In genomic region chr1:156291226-156292061, GRCh38 we compare ENCODE assay signal across 6 cellular contexts. TPM values are rescaled to one million over a fixed set of nuclear protein-coding genes. Genes with fewer than 3 reads are reported as not detected.
A peak's percentile ranks its signal among the peaks of the same experiment; 100 is the strongest.
DNase-seq lines count a peak whose midpoint lies in the region; ATAC-seq, FAIRE-seq and TF ChIP-seq lines count a peak whose summit lies in the region.

No MANE protein-coding gene starts in this region.

- H3K56ac ChIP-seq in IMR-90 (ENCODE audit: extremely low read depth, insufficient read depth, low read length), result peak overlapping the region; percentile 67; the same call in 1 of the 2 replicates

- peaks cover 6% of the 10 kb centered on the region; the same call in 1 of the 2 replicates for H3K9me1 ChIP-seq in IMR-90 (ENCODE audit: insufficient read depth, low read length)

- H4K91ac ChIP-seq in IMR-90 (ENCODE audit: insufficient read depth, low read depth, low read length) (peak overlapping the region; percentile 89), mesenchymal stem cell (ENCODE audit: low read length) (peak overlapping the region; percentile 40)

- H3K79me1 ChIP-seq in IMR-90 (ENCODE audit: low read depth in 1 of 2, low read length in 2 of 2) (peaks cover 3 to 29% of the 10 kb centered on the region in 2 experiments), mesenchymal stem cell (replicated peaks; ENCODE audit: low read length, poor library complexity, severe bottlenecking) (peaks cover 21% of the 10 kb centered on the region)

- dilution Hi-C loops in IMR-90 (cut with HindIII; ENCODE audit: low sequenced_read_pairs, unreplicated experiment), result no loop called here

- H2BK12ac ChIP-seq in mesenchymal stem cell (ENCODE audit: low read length in 2 of 2), result peak overlapping the region in 1 of 2 experiments; percentile 44

- peak; percentile 98 for ATAC-seq in IMR-90 (ENCODE audit: low read depth)
- ATAC-seq in GM21529 (IDR thresholded peaks at IDR 0.05; ENCODE audit: unreplicated experiment), result no peak

- TF ChIP-seq RAD21 in IMR-90 (IDR thresholded peaks at IDR 0.05; ENCODE audit: low read length), result no peak

- intact Hi-C loops in IMR-90 (cut with micrococcal nuclease), result no loop called here

- H2BK120ac ChIP-seq in IMR-90 (ENCODE audit: low read depth, low read length) (peak overlapping the region; percentile 42; the same call in 1 of the 2 replicates), mesenchymal stem cell (ENCODE audit: low read depth, low read length) (no peak overlapping the region)

- BruUV-seq in IMR-90 (replicated peaks; lab: Mats Ljungman, UMichigan), result no TSS peak

- H3K9me3 ChIP-seq in IMR-90 (ENCODE audit: control insufficient read depth, insufficient read depth, low read length) (no peaks in the 10 kb centered on the region), mesenchymal stem cell (ENCODE audit: control insufficient read depth, low read length) (no peaks in the 10 kb centered on the region)

- POLR2A ChIA-PET in IMR-90 (lab: Charles Lee; ENCODE audit: unreplicated experiment), result no interaction called here

- peak overlapping the region; percentile 62; the same call in 1 of the 2 replicates for H2AK5ac ChIP-seq in IMR-90 (ENCODE audit: low read depth, low read length)
- peak overlapping the region; percentile 28 for H2AK5ac ChIP-seq in mesenchymal stem cell (ENCODE audit: low read length, severe bottlenecking)

- TF ChIP-seq POLR2A in IMR-90 (IDR thresholded peaks at IDR 0.05; ENCODE audit: low read depth, low read length), result no peak

- H3K36me3 ChIP-seq in IMR-90 (ENCODE audit: control insufficient read depth, insufficient read depth, low read length), result peaks cover 12% of the 10 kb centered on the region
- peaks cover 19 to 44% of the 10 kb centered on the region in 2 experiments for H3K36me3 ChIP-seq in mesenchymal stem cell (ENCODE audit: control insufficient read depth in 1 of 2, insufficient read depth in 2 of 2, low read depth in 1 of 2, low read length in 2 of 2)

- H3K4me2 ChIP-seq in IMR-90 (ENCODE audit: low read depth, low read length) (peak overlapping the region; percentile 99), mesenchymal stem cell (ENCODE audit: low read length, poor library complexity, severe bottlenecking) (peak overlapping the region; percentile 61)

- H3K23ac ChIP-seq in IMR-90 (ENCODE audit: low read depth, low read length), result peak overlapping the region; percentile 89; the same call in 1 of the 2 replicates
- no peak overlapping the region for H3K23ac ChIP-seq in mesenchymal stem cell (ENCODE audit: low read length in 2 of 2)

- H4K5ac ChIP-seq in IMR-90 (ENCODE audit: low read depth, low read length), result peak overlapping the region; percentile 98

- H3K4ac ChIP-seq in IMR-90 (ENCODE audit: low read depth, low read length) (peak overlapping the region; percentile 94), mesenchymal stem cell (ENCODE audit: low read depth in 1 of 2, low read length in 2 of 2) (peak overlapping the region; percentile 57 to 77)

- H2BK5ac ChIP-seq in IMR-90 (ENCODE audit: low read depth, low read length, poor library complexity, severe bottlenecking) (peak overlapping the region; percentile 75), mesenchymal stem cell (ENCODE audit: low read depth, low read length, poor library complexity, severe bottlenecking) (no peak overlapping the region)

- H3K14ac ChIP-seq in IMR-90 (replicated peaks; ENCODE audit: low read depth, low read length) (peak overlapping the region; percentile 95), mesenchymal stem cell (ENCODE audit: low read length in 2 of 2) (peak overlapping the region in 1 of 2 experiments; percentile 85)

- no peak for FAIRE-seq in HTR-8/SVneo (lab: Jason Lieb, UNC)

- peak; percentile 67 for DNase-seq in CD1c-positive myeloid dendritic cell (ENCODE audit: extremely low spot score)
- DNase-seq in IMR-90, result peak; percentile 72
- DNase-seq in choroid plexus epithelial cell (ENCODE audit: low read depth), result peak; percentile 89
- DNase-seq in mesenchymal stem cell, result peak; percentile 88
- DNase-seq in HTR-8/SVneo (ENCODE audit: insufficient read length, low spot score), result no peak

- H3K27me3 ChIP-seq in IMR-90 (ENCODE audit: control insufficient read depth, insufficient read depth, low read length), result no peaks in the 10 kb centered on the region
- no peaks in the 10 kb centered on the region for H3K27me3 ChIP-seq in mesenchymal stem cell (ENCODE audit: control insufficient read depth in 1 of 2, insufficient read depth in 1 of 2, low read length in 2 of 2)

- H3K9ac ChIP-seq in IMR-90 (ENCODE audit: low read depth, low read length) (peak overlapping the region; percentile 88), mesenchymal stem cell (ENCODE audit: low read length) (peak overlapping the region; percentile 93)

- 20% methylated on average over 3 of the region's 37 CpGs; no CpG with 5 or more reads in 1 of the 2 experiments for WGBS in IMR-90 (ENCODE audit: extremely low coverage in 2 of 2, insufficient read length in 1 of 2), 2 experiments
- 21% methylated on average over 37 of the region's 37 CpGs for WGBS in mesenchymal stem cell

- peak overlapping the region; percentile 66 for H2AK9ac ChIP-seq in IMR-90 (replicated peaks; ENCODE audit: low read depth, low read length, poor library complexity)

- H2BK20ac ChIP-seq in IMR-90 (ENCODE audit: low read depth, low read length), result no peak overlapping the region

- TF ChIP-seq CTCF in IMR-90 (conservative IDR thresholded peaks at IDR 0.05; ENCODE audit: low read depth, low read length) (no peak), choroid plexus epithelial cell (conservative IDR thresholded peaks at IDR 0.05; ENCODE audit: low read depth, low read length) (no peak)

- no peaks in the 10 kb centered on the region for H4K20me1 ChIP-seq in IMR-90 (ENCODE audit: insufficient read depth, low read length)

- CTCF ChIA-PET in IMR-90 (lab: Yijun Ruan, JAX), result no interaction called here

- H2AFZ ChIP-seq in IMR-90 (replicated peaks; ENCODE audit: low read length, poor library complexity) (peak overlapping the region; percentile 94), mesenchymal stem cell (ENCODE audit: low read depth, low read length) (peak overlapping the region; percentile 79)

- H3K4me3 ChIP-seq in IMR-90 (ENCODE audit: insufficient read depth, low read depth, low read length) (peak overlapping the region; percentile 91), choroid plexus epithelial cell (ENCODE audit: low read depth, low read length) (peak overlapping the region; percentile 74), mesenchymal stem cell (ENCODE audit: insufficient read depth in 1 of 2, low read depth in 1 of 2, low read length in 2 of 2) (peak overlapping the region; percentile 43 to 90)

- H3K18ac ChIP-seq in IMR-90 (ENCODE audit: low read depth, low read length), result peak overlapping the region; percentile 91
- H3K18ac ChIP-seq in mesenchymal stem cell (ENCODE audit: low read depth in 1 of 2, low read length in 2 of 2), result peak overlapping the region; percentile 16 to 92

- peak overlapping the region; percentile 5 to 97; a peak in 3 of 4 replicates for H4K8ac ChIP-seq in IMR-90 (ENCODE audit: low read depth in 2 of 2, low read length in 2 of 2)
- peak overlapping the region; percentile 77 for H4K8ac ChIP-seq in mesenchymal stem cell (ENCODE audit: low read length)

- in situ Hi-C loops in IMR-90 (cut with MboI; ENCODE audit: low sequenced_read_pairs), result no loop called here

- no peak overlapping the region for H2BK15ac ChIP-seq in IMR-90 (ENCODE audit: low read depth, low read length)
- no peak overlapping the region for H2BK15ac ChIP-seq in mesenchymal stem cell (ENCODE audit: low read depth, poor library complexity, severe bottlenecking)

- H3K27ac ChIP-seq in IMR-90 (ENCODE audit: insufficient read depth, low read length) (peak overlapping the region; percentile 89), mesenchymal stem cell (ENCODE audit: low read length, poor library complexity, severe bottlenecking) (peak overlapping the region; percentile 16)

- H3K4me1 ChIP-seq in IMR-90 (ENCODE audit: control insufficient read depth, insufficient read depth, low read length), result peaks cover 2% of the 10 kb centered on the region; the same call in 1 of the 2 replicates
- peaks cover 18% of the 10 kb centered on the region for H3K4me1 ChIP-seq in mesenchymal stem cell (ENCODE audit: control insufficient read depth, insufficient read depth, low read depth, low read length)

TF ChIP-seq in IMR-90, 13 proteins besides CTCF, POLR2A, EP300 and RAD21:
- no peak for TF ChIP-seq RCOR1 (IDR thresholded peaks at IDR 0.05; ENCODE audit: insufficient replicate concordance, low read length)
- TF ChIP-seq MXI1 (IDR thresholded peaks at IDR 0.05; ENCODE audit: borderline replicate concordance, low read depth, low read length), result peak; percentile 28; the same call in 1 of the 2 replicates
TF ChIP-seq in IMR-90: peak in this region for 1.

RNA-seq across cellular contexts. Expression of gene GLMP, which starts 4.0 kb away (rescaled TPM):
- total RNA-seq in IMR-90 (2012; rRNA removed), result 18.3 and 32.6 TPM in 2 replicates
- polyA plus RNA-seq in IMR-90 (2012; rRNA removed), result 43.1 and 45.8 TPM in 2 replicates
- 26.0 and 46.2 TPM in 2 replicates for polyA plus RNA-seq in IMR-90 (2012; cell fraction: cytosol; rRNA removed)
- 21.8 and 26.8 TPM in 2 replicates for polyA plus RNA-seq in IMR-90 (2012; cell fraction: nucleus; rRNA removed; ENCODE audit: low replicate concordance)
- polyA plus RNA-seq in mesenchymal stem cell (2013, experiment 1 of 2), result 160 TPM
- polyA plus RNA-seq in mesenchymal stem cell (2013, experiment 2 of 2), result 165 TPM

RNA-seq across cellular contexts. Expression of gene TMEM79, which starts 7.3 kb away (rescaled TPM):
- total RNA-seq in IMR-90 (2012; rRNA removed), result 0.28 and 0.54 TPM in 2 replicates
- polyA plus RNA-seq in IMR-90 (2012; rRNA removed), result 2.3 and 3.3 TPM in 2 replicates
- 2.8 and 4.2 TPM in 2 replicates for polyA plus RNA-seq in IMR-90 (2012; cell fraction: cytosol; rRNA removed)
- 5.5 and 15.6 TPM in 2 replicates for polyA plus RNA-seq in IMR-90 (2012; cell fraction: nucleus; rRNA removed; ENCODE audit: low replicate concordance)
- polyA plus RNA-seq in mesenchymal stem cell (2013, experiment 1 of 2), result 1.0 TPM
- polyA plus RNA-seq in mesenchymal stem cell (2013, experiment 2 of 2), result 0.85 TPM

RNA-seq across cellular contexts. Expression of gene VHLL, which starts 7.7 kb away (rescaled TPM):
- 0.28 TPM in 1 of 2 replicates, not detected in the other for total RNA-seq in IMR-90 (2012; rRNA removed)
- not detected in 2 replicates for polyA plus RNA-seq in IMR-90 (2012; rRNA removed)
- polyA plus RNA-seq in IMR-90 (2012; cell fraction: cytosol; rRNA removed), result not detected in 2 replicates
- 0.21 TPM in 2 replicates for polyA plus RNA-seq in IMR-90 (2012; cell fraction: nucleus; rRNA removed; ENCODE audit: low replicate concordance)
- not detected for polyA plus RNA-seq in mesenchymal stem cell (2013, experiment 1 of 2)
- polyA plus RNA-seq in mesenchymal stem cell (2013, experiment 2 of 2), result not detected

RNA-seq across cellular contexts. Expression of gene SMG5, which starts 8.8 kb away (rescaled TPM):
- 33.9 and 37.3 TPM in 2 replicates for total RNA-seq in IMR-90 (2012; rRNA removed)
- 33.3 and 34.7 TPM in 2 replicates for polyA plus RNA-seq in IMR-90 (2012; rRNA removed)
- 22.0 and 23.5 TPM in 2 replicates for polyA plus RNA-seq in IMR-90 (2012; cell fraction: cytosol; rRNA removed)
- polyA plus RNA-seq in IMR-90 (2012; cell fraction: nucleus; rRNA removed; ENCODE audit: low replicate concordance), result 75.0 and 118 TPM in 2 replicates
- 27.9 TPM for polyA plus RNA-seq in mesenchymal stem cell (2013, experiment 1 of 2)
- polyA plus RNA-seq in mesenchymal stem cell (2013, experiment 2 of 2), result 28.1 TPM

RNA-seq across cellular contexts. Expression of gene PAQR6, which starts 43.6 kb away (rescaled TPM):
- under 0.01 TPM in 1 of 2 replicates, not detected in the other for total RNA-seq in IMR-90 (2012; rRNA removed)
- polyA plus RNA-seq in IMR-90 (2012; rRNA removed), result 0.57 and 0.67 TPM in 2 replicates
- polyA plus RNA-seq in IMR-90 (2012; cell fraction: cytosol; rRNA removed), result 0.19 and 0.32 TPM in 2 replicates
- polyA plus RNA-seq in IMR-90 (2012; cell fraction: nucleus; rRNA removed; ENCODE audit: low replicate concordance), result 6.4 and 13.6 TPM in 2 replicates
- 3.5 TPM for polyA plus RNA-seq in mesenchymal stem cell (2013, experiment 1 of 2)
- 2.6 TPM for polyA plus RNA-seq in mesenchymal stem cell (2013, experiment 2 of 2)
